ENCODE assay signal across 18 cellular contexts in genomic region chr16:9102943-9103342, GRCh38. TPM values are rescaled to one million over a fixed set of nuclear protein-coding genes. Genes with fewer than 3 reads are reported as not detected.
DNase-seq lines count a peak whose midpoint lies in the region; ATAC-seq and TF ChIP-seq lines count a peak whose summit lies in the region.
"Had no signal": no experiment of that assay in that cellular context is flagged by ENCODE, and none has a peak within 500 bp of the region (broad histone marks: within the 10 kb centered on the region; RNA-seq: fewer than 3 reads in every experiment).

No MANE protein-coding gene starts in this region.

- TF ChIP-seq RAD21 in SK-N-SH (IDR thresholded peaks at IDR 0.05; ENCODE audit: low read length) = no peak

- TF ChIP-seq CTCF in SK-N-SH (IDR thresholded peaks at IDR 0.05) (no peak), psoas muscle (IDR thresholded peaks at IDR 0.05) (no peak), tibial artery (IDR thresholded peaks at IDR 0.05) (no peak)

- H3K36me3 ChIP-seq in SK-N-SH (replicated peaks in 1 of 2; ENCODE audit: control insufficient read depth in 1 of 2, insufficient read depth in 2 of 2, low read length in 1 of 2) (peaks cover 59 to 77% of the 10 kb centered on the region in 2 experiments), SK-N-MC (ENCODE audit: insufficient read depth, low read length) (peaks cover 100% of the 10 kb centered on the region), psoas muscle (ENCODE audit: insufficient read depth in 1 of 2, low read depth in 1 of 2) (peaks cover 6 to 45% of the 10 kb centered on the region in 2 donors), tibial artery (peaks cover 26 to 36% (median 27%) of the 10 kb centered on the region in 3 donors)

- intact Hi-C loops in psoas muscle (cut with DNase I) = no loop called here
- intact Hi-C loops in tibial artery (cut with DNase I; ENCODE audit: low total_unique reads) = no loop called here

- H4K20me1 ChIP-seq in SK-N-SH (ENCODE audit: insufficient read depth) = peaks cover 100% of the 10 kb centered on the region

- WGBS in SK-N-SH (ENCODE audit: low lambda C conversion rate) = 92% methylated on average over 13 of the region's 13 CpGs
- WGBS in psoas muscle, 3 donors = 79 to 81% (median 79%) methylated on average over 13 of the region's 13 CpGs

- CTCF ChIA-PET in SK-N-SH (lab: Yijun Ruan, JAX) = interaction anchor here (1.3 to 3.6 kb wide), 3 partner anchors 32 to 222 kb away, joined by 3 to 17 read pairs (median 3); no protein-coding TSS in a partner anchor

- H3K4me1 ChIP-seq in SK-N-SH (ENCODE audit: control insufficient read depth in 1 of 2, insufficient read depth in 2 of 2, low read depth in 1 of 2, low read length in 1 of 2) = peaks cover 7 to 32% of the 10 kb centered on the region in 2 experiments
- peaks cover 96% of the 10 kb centered on the region for H3K4me1 ChIP-seq in psoas muscle
- peaks cover 0 to 100% (median 80%) of the 10 kb centered on the region in 4 donors for H3K4me1 ChIP-seq in tibial artery

- H3K4me3 ChIP-seq in SK-N-SH (ENCODE audit: low read depth in 2 of 2, low read length in 1 of 2) = no peak overlapping the region
- no peak overlapping the region for H3K4me3 ChIP-seq in SK-N-MC
- H3K4me3 ChIP-seq in psoas muscle = no peak overlapping the region
- no peak overlapping the region for H3K4me3 ChIP-seq in tibial artery
- H3K4me3 ChIP-seq: neural progenitor cell, skin epidermis, thoracic aorta had no signal

- no peak for TF ChIP-seq EP300 in SK-N-SH (IDR thresholded peaks at IDR 0.05; ENCODE audit: borderline replicate concordance in 1 of 2, low read depth in 1 of 2, low read length in 1 of 2)

- H3K9ac ChIP-seq in SK-N-SH = no peak overlapping the region
- no peak overlapping the region for H3K9ac ChIP-seq in SK-N-MC (ENCODE audit: insufficient read length)
- H3K9ac ChIP-seq: neural progenitor cell had no signal

- H3K9me2 ChIP-seq in SK-N-SH = no peaks in the 10 kb centered on the region

- peaks cover 29% of the 10 kb centered on the region for H3F3A ChIP-seq in SK-N-SH (replicated peaks; ENCODE audit: insufficient read depth)

- peaks cover 100% of the 10 kb centered on the region for H3K79me2 ChIP-seq in SK-N-SH (ENCODE audit: insufficient read depth)

- no peak for DNase-seq in SK-N-SH
- no peak for DNase-seq in SK-N-MC (ENCODE audit: low read depth, low spot score)
- peak; percentile 26 for DNase-seq in central memory CD4-positive, alpha-beta T cell
- DNase-seq in psoas muscle = no peak
- no peak for DNase-seq in tibial artery
- DNase-seq: cerebellar nuclear complex, DMS 273 treated with DMSO at 0.1 percent for 48 hours, hypothalamus, left ventricle myocardium superior, NCI-H2107 had no signal

- peak overlapping the region in 1 of 2 experiments; percentile 67; a peak in 1 of 4 replicates for H3K27ac ChIP-seq in SK-N-SH (ENCODE audit: low read depth in 2 of 2, low read length in 1 of 2)
- H3K27ac ChIP-seq in SK-N-MC = peak overlapping the region; percentile 1
- peak overlapping the region; percentile 25 for H3K27ac ChIP-seq in psoas muscle
- no peak overlapping the region for H3K27ac ChIP-seq in tibial artery
- H3K27ac ChIP-seq: 22Rv1, HL-60, neural progenitor cell, thoracic aorta had no signal

- H3K27me3 ChIP-seq in SK-N-SH (ENCODE audit: insufficient read depth) (no peaks in the 10 kb centered on the region), psoas muscle (ENCODE audit: insufficient read depth in 3 of 3, low read length in 2 of 3) (no peaks in the 10 kb centered on the region), tibial artery (no peaks in the 10 kb centered on the region)
- H3K27me3 ChIP-seq: neural progenitor cell had no signal

- 0 out of 2 replicates have a peak overlapping the region, but pooled peaks have one; percentile 44 for H3K4me2 ChIP-seq in SK-N-SH
- H3K4me2 ChIP-seq: neural progenitor cell had no signal

- ATAC-seq in SK-N-SH treated with all-trans-retinoic acid at 6 μM for 48 hours (no peak), psoas muscle (no peak), HG02678 (IDR thresholded peaks at IDR 0.05; ENCODE audit: unreplicated experiment) (no peak), GM19328 (IDR thresholded peaks at IDR 0.05; ENCODE audit: unreplicated experiment) (no peak)
- ATAC-seq: left ventricle myocardium superior had no signal

- no peak overlapping the region for H2AFZ ChIP-seq in SK-N-SH (ENCODE audit: low read depth)
- H2AFZ ChIP-seq: neural progenitor cell had no signal

- POLR2A ChIA-PET in SK-N-SH (lab: Yijun Ruan, JAX) = no interaction called here

- H3K9me3 ChIP-seq in SK-N-SH (no peaks in the 10 kb centered on the region), SK-N-MC (ENCODE audit: low read depth, low read length) (no peaks in the 10 kb centered on the region), psoas muscle (no peaks in the 10 kb centered on the region), tibial artery (no peaks in the 10 kb centered on the region)
- H3K9me3 ChIP-seq: thoracic aorta had no signal

TF ChIP-seq in SK-N-SH, 30 proteins besides CTCF, POLR2A, EP300 and RAD21:
- no peak for TF ChIP-seq SIN3A (IDR thresholded peaks at IDR 0.05; ENCODE audit: borderline replicate concordance, low read depth, low read length)
- TF ChIP-seq FOSL2 (IDR thresholded peaks at IDR 0.05; ENCODE audit: borderline replicate concordance, low read depth) = no peak
- TF ChIP-seq TEAD4 (IDR thresholded peaks at IDR 0.05; ENCODE audit: borderline replicate concordance, insufficient read depth) = no peak
- no peak for TF ChIP-seq RCOR1 (IDR thresholded peaks at IDR 0.05; ENCODE audit: low read length)
- no peak for TF ChIP-seq FOXM1 (IDR thresholded peaks at IDR 0.05; ENCODE audit: low read depth)
- TF ChIP-seq, protein P1, sequence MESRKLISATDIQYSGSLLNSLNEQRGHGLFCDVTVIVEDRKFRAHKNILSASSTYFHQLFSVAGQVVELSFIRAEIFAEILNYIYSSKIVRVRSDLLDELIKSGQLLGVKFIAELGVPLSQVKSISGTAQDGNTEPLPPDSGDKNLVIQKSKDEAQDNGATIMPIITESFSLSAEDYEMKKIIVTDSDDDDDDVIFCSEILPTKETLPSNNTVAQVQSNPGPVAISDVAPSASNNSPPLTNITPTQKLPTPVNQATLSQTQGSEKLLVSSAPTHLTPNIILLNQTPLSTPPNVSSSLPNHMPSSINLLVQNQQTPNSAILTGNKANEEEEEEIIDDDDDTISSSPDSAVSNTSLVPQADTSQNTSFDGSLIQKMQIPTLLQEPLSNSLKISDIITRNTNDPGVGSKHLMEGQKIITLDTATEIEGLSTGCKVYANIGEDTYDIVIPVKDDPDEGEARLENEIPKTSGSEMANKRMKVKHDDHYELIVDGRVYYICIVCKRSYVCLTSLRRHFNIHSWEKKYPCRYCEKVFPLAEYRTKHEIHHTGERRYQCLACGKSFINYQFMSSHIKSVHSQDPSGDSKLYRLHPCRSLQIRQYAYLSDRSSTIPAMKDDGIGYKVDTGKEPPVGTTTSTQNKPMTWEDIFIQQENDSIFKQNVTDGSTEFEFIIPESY (IDR thresholded peaks at IDR 0.05; ENCODE audit: borderline replicate concordance, low read depth) = no peak
- no peak for TF ChIP-seq ELF1 (IDR thresholded peaks at IDR 0.05)
- TF ChIP-seq SMC3 (IDR thresholded peaks at IDR 0.05; ENCODE audit: low read depth, low read length) = no peak
- TF ChIP-seq NRF1 (IDR thresholded peaks at IDR 0.05; ENCODE audit: low read depth, low read length) = no peak
- TF ChIP-seq TCF12 (IDR thresholded peaks at IDR 0.05) = no peak
- no peak for TF ChIP-seq POLR2AphosphoS5 (IDR thresholded peaks at IDR 0.05; ENCODE audit: low read depth, low read length)
- no peak for TF ChIP-seq NFIC (IDR thresholded peaks at IDR 0.05; ENCODE audit: borderline replicate concordance)

TF ChIP-seq in SK-N-SH treated with all-trans-retinoic acid at 6 μM for 48 hours, 23 proteins besides CTCF, POLR2A, EP300 and RAD21 (continues in another document):
- TF ChIP-seq BACH2 (CRISPR knock-in tag; IDR thresholded peaks at IDR 0.05; ENCODE audit: borderline replicate concordance) (no peak), TOX (CRISPR knock-in tag; IDR thresholded peaks at IDR 0.05; ENCODE audit: borderline replicate concordance) (no peak), ZNF70 (CRISPR knock-in tag; IDR thresholded peaks at IDR 0.05) (no peak), ZFP3 (CRISPR knock-in tag; IDR thresholded peaks at IDR 0.05) (no peak), TCF4 (CRISPR knock-in tag; IDR thresholded peaks at IDR 0.05; ENCODE audit: borderline replicate concordance) (no peak), ZFP30 (CRISPR knock-in tag; IDR thresholded peaks at IDR 0.05) (no peak), ZC3H10 (CRISPR knock-in tag; IDR thresholded peaks at IDR 0.05) (no peak), PATZ1 (CRISPR knock-in tag; IDR thresholded peaks at IDR 0.05; ENCODE audit: borderline replicate concordance) (no peak), ZNF565 (CRISPR knock-in tag; conservative IDR thresholded peaks at IDR 0.05; ENCODE audit: low read depth) (no peak)
- TF ChIP-seq, protein P2, sequence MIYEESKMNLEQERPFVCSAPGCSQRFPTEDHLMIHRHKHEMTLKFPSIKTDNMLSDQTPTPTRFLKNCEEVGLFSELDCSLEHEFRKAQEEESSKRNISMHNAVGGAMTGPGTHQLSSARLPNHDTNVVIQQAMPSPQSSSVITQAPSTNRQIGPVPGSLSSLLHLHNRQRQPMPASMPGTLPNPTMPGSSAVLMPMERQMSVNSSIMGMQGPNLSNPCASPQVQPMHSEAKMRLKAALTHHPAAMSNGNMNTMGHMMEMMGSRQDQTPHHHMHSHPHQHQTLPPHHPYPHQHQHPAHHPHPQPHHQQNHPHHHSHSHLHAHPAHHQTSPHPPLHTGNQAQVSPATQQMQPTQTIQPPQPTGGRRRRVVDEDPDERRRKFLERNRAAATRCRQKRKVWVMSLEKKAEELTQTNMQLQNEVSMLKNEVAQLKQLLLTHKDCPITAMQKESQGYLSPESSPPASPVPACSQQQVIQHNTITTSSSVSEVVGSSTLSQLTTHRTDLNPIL (CRISPR knock-in tag; IDR thresholded peaks at IDR 0.05; ENCODE audit: low read depth) = no peak

RNA-seq across cellular contexts. Expression of gene HAPSTR1, which starts 11.5 kb away (rescaled TPM):
- polyA plus RNA-seq in SK-N-SH (2012; rRNA removed) (7.0 and 8.6 TPM in 2 replicates), psoas muscle (10 to 100 TPM; 15.1 to 44.5 (median 18.2) TPM)
- polyA plus RNA-seq in SK-N-SH (2012; cell fraction: cytosol; rRNA removed) = 9.4 and 11.4 TPM in 2 replicates
- polyA plus RNA-seq in SK-N-SH (2012; cell fraction: nucleus; rRNA removed) = 10.2 and 13.8 TPM in 2 replicates
- total RNA-seq in psoas muscle = 10 to 100 TPM; 54.5 to 80.0 (median 73.5) TPM

Comparison
In these comparisons a context has a peak if more than half of its experiments do, and no peak if none do; other contexts are left out.
1. H3K27ac ChIP-seq: peak in SK-N-MC (single experiment) and psoas muscle (single experiment); none in tibial artery (0 of 2).